Comparison of ENCODE assay signal across 1 cellular context in genomic region chr15:63831041-63831440, GRCh38.
A peak's percentile ranks its signal among the peaks of the same experiment; 100 is the strongest.
TF ChIP-seq lines count a peak whose summit lies in the region.

No MANE protein-coding gene starts in this region.

TF ChIP-seq in HepG2, 621 proteins besides CTCF, POLR2A, EP300 and RAD21 (continued from another document):
- TF ChIP-seq, protein P1, sequence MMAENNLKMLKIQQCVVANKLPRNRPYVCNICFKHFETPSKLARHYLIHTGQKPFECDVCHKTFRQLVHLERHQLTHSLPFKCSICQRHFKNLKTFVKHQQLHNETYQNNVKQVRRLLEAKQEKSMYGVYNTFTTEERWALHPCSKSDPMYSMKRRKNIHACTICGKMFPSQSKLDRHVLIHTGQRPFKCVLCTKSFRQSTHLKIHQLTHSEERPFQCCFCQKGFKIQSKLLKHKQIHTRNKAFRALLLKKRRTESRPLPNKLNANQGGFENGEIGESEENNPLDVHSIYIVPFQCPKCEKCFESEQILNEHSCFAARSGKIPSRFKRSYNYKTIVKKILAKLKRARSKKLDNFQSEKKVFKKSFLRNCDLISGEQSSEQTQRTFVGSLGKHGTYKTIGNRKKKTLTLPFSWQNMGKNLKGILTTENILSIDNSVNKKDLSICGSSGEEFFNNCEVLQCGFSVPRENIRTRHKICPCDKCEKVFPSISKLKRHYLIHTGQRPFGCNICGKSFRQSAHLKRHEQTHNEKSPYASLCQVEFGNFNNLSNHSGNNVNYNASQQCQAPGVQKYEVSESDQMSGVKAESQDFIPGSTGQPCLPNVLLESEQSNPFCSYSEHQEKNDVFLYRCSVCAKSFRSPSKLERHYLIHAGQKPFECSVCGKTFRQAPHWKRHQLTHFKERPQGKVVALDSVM (CRISPR knock-in tag; IDR thresholded peaks at IDR 0.05) = peak; percentile 79
TF ChIP-seq in HepG2: peak in this region for 2.
